ENCODE assay signal across 9 cellular contexts in the genomic region with DNA sequence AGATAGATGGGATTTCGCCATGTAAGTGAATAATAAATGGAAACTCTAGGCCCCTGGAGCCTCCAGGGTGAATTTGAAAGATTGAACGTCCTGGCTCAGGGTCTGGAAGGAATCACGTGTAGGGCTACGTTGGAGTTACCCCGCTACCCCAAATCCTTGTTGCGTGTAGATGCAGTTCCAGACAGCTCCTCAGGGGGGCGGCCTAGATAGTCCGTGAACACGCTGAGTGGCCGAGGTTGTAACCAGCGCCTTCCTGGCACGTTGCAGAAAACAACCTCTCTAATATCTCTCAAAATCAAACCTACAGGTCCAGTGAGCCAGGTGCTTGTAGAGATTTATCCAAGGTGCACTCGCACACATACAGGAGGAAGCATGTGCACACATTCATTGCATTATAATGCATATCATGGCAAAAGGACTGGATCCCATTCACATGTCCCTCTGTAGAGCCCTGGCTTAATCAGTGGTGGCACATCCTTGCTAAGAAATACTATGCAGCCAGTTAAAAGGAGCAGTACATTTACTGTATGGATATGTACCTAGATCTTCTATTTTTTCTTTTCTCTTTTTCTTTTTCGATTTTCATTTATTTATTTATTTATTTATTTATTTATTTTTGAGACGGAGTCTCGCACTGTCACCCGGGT. TPM values are rescaled to one million over a fixed set of nuclear protein-coding genes. Genes with fewer than 3 reads are reported as not detected.
A peak's percentile ranks its signal among the peaks of the same experiment; 100 is the strongest.
DNase-seq lines count a peak whose midpoint lies in the region; ATAC-seq, FAIRE-seq and TF ChIP-seq lines count a peak whose summit lies in the region.
"Had no signal": no experiment of that assay in that cellular context is flagged by ENCODE, and none has a peak within 500 bp of the region (broad histone marks: within the 10 kb centered on the region; RNA-seq: fewer than 3 reads in every experiment).

No MANE protein-coding gene starts in this region.

- H3K4me2 ChIP-seq in HepG2 (ENCODE audit: low read depth, low read length): peak overlapping the region; percentile 70

- H3K27me3 ChIP-seq in MG63 (peaks cover 3% of the 10 kb centered on the region; the same call in 1 of the 2 replicates), HepG2 (ENCODE audit: control insufficient read depth in 1 of 2, insufficient read depth in 2 of 2, low read length in 2 of 2) (no peaks in the 10 kb centered on the region)

- POLR2A ChIA-PET in activated B cell treated with CpG ODN at 0.5 μM for 24 hours (lab: Charles Lee): interaction anchor here (0.7 to 1.0 kb wide), 3 partner anchors 64 to 175 kb away, joined by 3 to 5 read pairs (median 4); no protein-coding TSS in a partner anchor
- POLR2A ChIA-PET in HepG2 (lab: Yijun Ruan, JAX): interaction anchor here (0.9 kb wide), 1 partner anchor 235 kb away, joined by 3 read pairs; a partner anchor contains a TSS

- peaks cover 15% of the 10 kb centered on the region for H3K4me1 Mint-ChIP-seq in activated B cell treated with CpG ODN at 0.5 μM for 24 hours

- peaks cover 3% of the 10 kb centered on the region for H3K36me3 Mint-ChIP-seq in activated B cell treated with CpG ODN at 0.5 μM for 24 hours (ENCODE audit: low read depth)

- H3K27ac Mint-ChIP-seq in activated B cell treated with CpG ODN at 0.5 μM for 24 hours: no peak overlapping the region
- H3K27ac Mint-ChIP-seq: dendritic cell treated with granulocyte-macrophage colony-stimulating factor and Interleukin-4, amounts not matched to agents 40 ng/mL and 50 ng/mL, for 4 days had no signal

- peak; percentile 52; the same call in 1 of the 2 replicates for TF ChIP-seq RAD21 in HepG2 (CRISPR knock-in tag; IDR thresholded peaks at IDR 0.05)

- H3K4me3 ChIP-seq in MG63 (no peak overlapping the region), cardiac fibroblast (replicated peaks in 1 of 2; ENCODE audit: low read depth in 2 of 2, low read length in 2 of 2) (no peak overlapping the region), HepG2 (replicated peaks in 1 of 3; ENCODE audit: insufficient read depth in 1 of 3, low read depth in 2 of 3, low read length in 3 of 3) (peak overlapping the region in 1 of 3 experiments; percentile 21; a peak in 1 of 6 replicates)

- peaks cover 57% of the 10 kb centered on the region for H3K4me1 ChIP-seq in HepG2 (ENCODE audit: insufficient read depth, low read length)

- 40% methylated on average over 9 of the region's 17 CpGs for WGBS in HepG2 (ENCODE audit: low lambda C conversion rate)

- no peak overlapping the region for H3K27ac ChIP-seq in HepG2 (ENCODE audit: extremely low read length, insufficient read depth, low read length)

- DNase-seq in ELF-1 (ENCODE audit: low read depth, low spot score): peak; percentile 79
- peak; percentile 69 for DNase-seq in MG63
- DNase-seq in activated B cell treated with CpG ODN at 0.5 μM for 24 hours: peak; percentile 64
- peak; percentile 75 for DNase-seq in cardiac fibroblast (ENCODE audit: low read depth in 2 of 2)
- peak; percentile 60 for DNase-seq in HepG2 (ENCODE audit: low spot score)
- peak; percentile 64 to 86 (median 75) for DNase-seq in stimulated activated CD4-positive, alpha-beta T cell treated with anti-CD3 and anti-CD28 coated beads, TNF-alpha, amount 100 ng/mL, for 24 hours (ENCODE audit: low read depth in 3 of 3)
- no peak for DNase-seq in DMS153 (lab: John Stamatoyannopoulos, UW)
- DNase-seq in NCI-H1417 treated with DMSO at 0.1 percent for 48 hours (lab: John Stamatoyannopoulos, UW): no peak

- CTCF ChIA-PET in activated B cell treated with CpG ODN at 0.5 μM for 24 hours (lab: Charles Lee): interaction anchor here (1.1 to 1.9 kb wide), 2 partner anchors 60 to 67 kb away, joined by 3 to 8 read pairs; a partner anchor contains a TSS
- CTCF ChIA-PET in HepG2 (lab: Yijun Ruan, JAX; ENCODE audit: low intra/inter-chr PET ratio, low total read pairs): interaction anchor here (1.2 kb wide), 1 partner anchor 67 kb away, joined by 6 read pairs; no protein-coding TSS in a partner anchor

- H3K4me3 Mint-ChIP-seq in activated B cell treated with CpG ODN at 0.5 μM for 24 hours: peak overlapping the region; percentile 46
- H3K4me3 Mint-ChIP-seq: dendritic cell treated with granulocyte-macrophage colony-stimulating factor and Interleukin-4, amounts not matched to agents 40 ng/mL and 50 ng/mL, for 4 days had no signal

- H3K36me3 ChIP-seq in MG63 (peaks cover 17% of the 10 kb centered on the region), HepG2 (replicated peaks in 1 of 2; ENCODE audit: control insufficient read depth in 1 of 2, insufficient read depth in 2 of 2, low read length in 2 of 2) (no peaks in the 10 kb centered on the region)

- no peaks in the 10 kb centered on the region for H3K27me3 Mint-ChIP-seq in activated B cell treated with CpG ODN at 0.5 μM for 24 hours
- H3K27me3 Mint-ChIP-seq: dendritic cell treated with granulocyte-macrophage colony-stimulating factor and Interleukin-4, amounts not matched to agents 40 ng/mL and 50 ng/mL, for 4 days had no signal

- intact Hi-C loops in activated B cell treated with CpG ODN at 0.5 μM for 24 hours (cut with micrococcal nuclease) (loop anchor here (1.0 kb wide), 1 partner anchor 67 kb away; no protein-coding TSS in a partner anchor), HepG2 (cut with micrococcal nuclease; ENCODE audit: unreplicated experiment) (no loop called here)

- peak overlapping the region; percentile 70 for H2AFZ ChIP-seq in HepG2 (ENCODE audit: low read length)

- no peaks in the 10 kb centered on the region for H4K20me1 ChIP-seq in HepG2 (ENCODE audit: insufficient read depth, low read length)

- TF ChIP-seq EP300 in HepG2 (IDR thresholded peaks at IDR 0.05; ENCODE audit: low read depth in 2 of 2, low read length in 2 of 2): no peak
- TF ChIP-seq EP300 in HepG2 (CRISPR knock-in tag; IDR thresholded peaks at IDR 0.05; ENCODE audit: borderline replicate concordance): no peak

- no peak for TF ChIP-seq POLR2A in HepG2 (IDR thresholded peaks at IDR 0.05; ENCODE audit: insufficient read depth in 1 of 2, low read depth in 2 of 2, low read length in 2 of 2)

- peaks cover 18% of the 10 kb centered on the region for H3K79me2 ChIP-seq in HepG2 (ENCODE audit: insufficient read depth, low read length)

- H3K9ac ChIP-seq in HepG2 (ENCODE audit: insufficient read depth, low read depth, low read length): no peak overlapping the region

- no peaks in the 10 kb centered on the region for H3K9me3 Mint-ChIP-seq in activated B cell treated with CpG ODN at 0.5 μM for 24 hours
- H3K9me3 Mint-ChIP-seq: dendritic cell treated with granulocyte-macrophage colony-stimulating factor and Interleukin-4, amounts not matched to agents 40 ng/mL and 50 ng/mL, for 4 days had no signal

- peak; percentile 56 for FAIRE-seq in HepG2 (lab: Jason Lieb, UNC)

- BruUV-seq in HepG2 (replicated peaks; lab: Mats Ljungman, UMichigan): no TSS peak

- TF ChIP-seq CTCF in activated B cell treated with CpG ODN at 0.5 μM for 24 hours (IDR thresholded peaks at IDR 0.05): no peak
- peak; percentile 88 for TF ChIP-seq CTCF in cardiac fibroblast (IDR thresholded peaks at IDR 0.05; ENCODE audit: low read depth, low read length)
- peak; percentile 83 for TF ChIP-seq CTCF in HepG2 (CRISPR knock-in tag; IDR thresholded peaks at IDR 0.05)

- ATAC-seq in activated B cell treated with CpG ODN at 0.5 μM for 24 hours (ENCODE audit: low read depth) (peak; percentile 35), HepG2 (no peak)

- H3K9me3 ChIP-seq in MG63 (no peaks in the 10 kb centered on the region), HepG2 (ENCODE audit: low read length) (no peaks in the 10 kb centered on the region)

- in situ Hi-C loops in HepG2 (cut with HindIII; ENCODE audit: extremely low pct_ligation_motif_present, low pct_unique_long_range_greater_than_20kb): no loop called here

RNA-seq across cellular contexts. Expression of a gene that starts 2.5 kb away (rescaled TPM):
- total RNA-seq in MG63 (2014; rRNA removed; shearing (Covaris generic); ENCODE audit: low replicate concordance): 172 and 247 TPM in 2 replicates
- total RNA-seq in activated B cell treated with CpG ODN at 0.5 μM for 24 hours: 38.9 and 48.0 TPM in 2 replicates
- 72.9 and 75.5 TPM in 2 replicates for total RNA-seq in HepG2 (2016; rRNA removed; fragmentation: Illumina TruSeq; extraction: Trizol)
- total RNA-seq in HepG2 (2016; cell fraction: cytosol; rRNA removed; fragmentation: Illumina TruSeq; extraction: Trizol; ENCODE audit: low read depth): 37.8 and 38.2 TPM in 2 replicates
- total RNA-seq in HepG2 (2016; cell fraction: insoluble cytoplasmic fraction; rRNA removed; fragmentation: Illumina TruSeq; extraction: Trizol): 60.9 and 73.7 TPM in 2 replicates
- 75.5 and 78.9 TPM in 2 replicates for total RNA-seq in HepG2 (2016; cell fraction: membrane; rRNA removed; fragmentation: Illumina TruSeq; extraction: Trizol)
- total RNA-seq in HepG2 (2016; cell fraction: nucleus; rRNA removed; fragmentation: Illumina TruSeq; extraction: Trizol): 35.4 and 45.7 TPM in 2 replicates
- polyA plus RNA-seq in HepG2 (2011; rRNA removed): 56.7 and 72.4 TPM in 2 replicates
- polyA plus RNA-seq in HepG2 (2011; cell fraction: cytosol; rRNA removed): 40.4 and 55.8 TPM in 2 replicates
- 51.5 and 70.2 TPM in 2 replicates for polyA plus RNA-seq in HepG2 (2011; cell fraction: nucleus; rRNA removed)
- 46.5 and 50.3 TPM in 2 replicates for polyA plus RNA-seq in HepG2 (2012)
- polyA plus RNA-seq in HepG2 (2016; cell fraction: cytosol; fragmentation: Illumina TruSeq; extraction: Trizol; ENCODE audit: low read depth): 24.3 and 29.7 TPM in 2 replicates
- 71.7 and 84.0 TPM in 2 replicates for polyA plus RNA-seq in HepG2 (2016; cell fraction: insoluble cytoplasmic fraction; fragmentation: Illumina TruSeq; extraction: Trizol; ENCODE audit: low read depth)
- polyA plus RNA-seq in HepG2 (2016; cell fraction: membrane; fragmentation: Illumina TruSeq; extraction: Trizol; ENCODE audit: low read depth): 56.3 and 60.2 TPM in 2 replicates
- 62.2 and 71.4 TPM in 2 replicates for polyA plus RNA-seq in HepG2 (2016; cell fraction: nucleus; fragmentation: Illumina TruSeq; extraction: Trizol; ENCODE audit: insufficient read depth, low read depth)
- polyA minus RNA-seq in HepG2 (2011; rRNA and poly(A)+ RNA removed; ENCODE audit: low replicate concordance): 113 and 248 TPM in 2 replicates
- 40.0 and 43.1 TPM in 2 replicates for polyA minus RNA-seq in HepG2 (2011; cell fraction: cytosol; rRNA and poly(A)+ RNA removed)
- polyA minus RNA-seq in HepG2 (2011; cell fraction: nucleus; rRNA and poly(A)+ RNA removed): 24.3 and 29.7 TPM in 2 replicates

RNA-seq across cellular contexts. Expression of a gene that starts 11.5 kb away (rescaled TPM):
- total RNA-seq in MG63 (2014; rRNA removed; shearing (Covaris generic); ENCODE audit: low replicate concordance): not detected in 2 replicates
- 0.12 TPM in 1 of 2 replicates, not detected in the other for total RNA-seq in activated B cell treated with CpG ODN at 0.5 μM for 24 hours
- not detected in 2 replicates for total RNA-seq in HepG2 (2016; rRNA removed; fragmentation: Illumina TruSeq; extraction: Trizol)
- total RNA-seq in HepG2 (2016; cell fraction: cytosol; rRNA removed; fragmentation: Illumina TruSeq; extraction: Trizol; ENCODE audit: low read depth): not detected in 2 replicates
- total RNA-seq in HepG2 (2016; cell fraction: insoluble cytoplasmic fraction; rRNA removed; fragmentation: Illumina TruSeq; extraction: Trizol): 0.09 TPM in 1 of 2 replicates, not detected in the other
- not detected in 2 replicates for total RNA-seq in HepG2 (2016; cell fraction: membrane; rRNA removed; fragmentation: Illumina TruSeq; extraction: Trizol)
- not detected in 2 replicates for total RNA-seq in HepG2 (2016; cell fraction: nucleus; rRNA removed; fragmentation: Illumina TruSeq; extraction: Trizol)
- 0.04 TPM in 1 of 2 replicates, not detected in the other for polyA plus RNA-seq in HepG2 (2011; rRNA removed)
- 0.04 TPM in 1 of 2 replicates, not detected in the other for polyA plus RNA-seq in HepG2 (2011; cell fraction: cytosol; rRNA removed)
- polyA plus RNA-seq in HepG2 (2011; cell fraction: nucleus; rRNA removed): not detected in 2 replicates
- polyA plus RNA-seq in HepG2 (2012): not detected in 2 replicates
- not detected in 2 replicates for polyA plus RNA-seq in HepG2 (2016; cell fraction: cytosol; fragmentation: Illumina TruSeq; extraction: Trizol; ENCODE audit: low read depth)
- not detected in 2 replicates for polyA plus RNA-seq in HepG2 (2016; cell fraction: insoluble cytoplasmic fraction; fragmentation: Illumina TruSeq; extraction: Trizol; ENCODE audit: low read depth)
- polyA plus RNA-seq in HepG2 (2016; cell fraction: membrane; fragmentation: Illumina TruSeq; extraction: Trizol; ENCODE audit: low read depth): not detected in 2 replicates
- not detected in 2 replicates for polyA plus RNA-seq in HepG2 (2016; cell fraction: nucleus; fragmentation: Illumina TruSeq; extraction: Trizol; ENCODE audit: insufficient read depth, low read depth)
- polyA minus RNA-seq in HepG2 (2011; rRNA and poly(A)+ RNA removed; ENCODE audit: low replicate concordance): 0.72 TPM in 1 of 2 replicates, not detected in the other
- not detected in 2 replicates for polyA minus RNA-seq in HepG2 (2011; cell fraction: cytosol; rRNA and poly(A)+ RNA removed)
- not detected in 2 replicates for polyA minus RNA-seq in HepG2 (2011; cell fraction: nucleus; rRNA and poly(A)+ RNA removed)

RNA-seq across cellular contexts. Expression of a gene that starts 38.0 kb away (rescaled TPM):
- 16.6 and 27.0 TPM in 2 replicates for total RNA-seq in MG63 (2014; rRNA removed; shearing (Covaris generic); ENCODE audit: low replicate concordance)
- 37.8 and 39.1 TPM in 2 replicates for total RNA-seq in activated B cell treated with CpG ODN at 0.5 μM for 24 hours
- 9.3 and 19.0 TPM in 2 replicates for total RNA-seq in HepG2 (2016; rRNA removed; fragmentation: Illumina TruSeq; extraction: Trizol)
- 20.9 and 26.1 TPM in 2 replicates for total RNA-seq in HepG2 (2016; cell fraction: cytosol; rRNA removed; fragmentation: Illumina TruSeq; extraction: Trizol; ENCODE audit: low read depth)
- 8.3 and 18.7 TPM in 2 replicates for total RNA-seq in HepG2 (2016; cell fraction: insoluble cytoplasmic fraction; rRNA removed; fragmentation: Illumina TruSeq; extraction: Trizol)
- 35.4 and 38.3 TPM in 2 replicates for total RNA-seq in HepG2 (2016; cell fraction: membrane; rRNA removed; fragmentation: Illumina TruSeq; extraction: Trizol)
- 17.2 TPM in 2 replicates for total RNA-seq in HepG2 (2016; cell fraction: nucleus; rRNA removed; fragmentation: Illumina TruSeq; extraction: Trizol)
- polyA plus RNA-seq in HepG2 (2011; rRNA removed): 17.8 and 22.9 TPM in 2 replicates
- 16.1 and 23.3 TPM in 2 replicates for polyA plus RNA-seq in HepG2 (2011; cell fraction: cytosol; rRNA removed)
- polyA plus RNA-seq in HepG2 (2011; cell fraction: nucleus; rRNA removed): 60.1 and 73.0 TPM in 2 replicates
- 16.8 and 18.5 TPM in 2 replicates for polyA plus RNA-seq in HepG2 (2012)
- polyA plus RNA-seq in HepG2 (2016; cell fraction: cytosol; fragmentation: Illumina TruSeq; extraction: Trizol; ENCODE audit: low read depth): 22.2 and 28.5 TPM in 2 replicates
- 11.1 and 14.6 TPM in 2 replicates for polyA plus RNA-seq in HepG2 (2016; cell fraction: insoluble cytoplasmic fraction; fragmentation: Illumina TruSeq; extraction: Trizol; ENCODE audit: low read depth)
- 29.9 and 35.4 TPM in 2 replicates for polyA plus RNA-seq in HepG2 (2016; cell fraction: membrane; fragmentation: Illumina TruSeq; extraction: Trizol; ENCODE audit: low read depth)
- 35.0 and 45.7 TPM in 2 replicates for polyA plus RNA-seq in HepG2 (2016; cell fraction: nucleus; fragmentation: Illumina TruSeq; extraction: Trizol; ENCODE audit: insufficient read depth, low read depth)
- 33.4 and 51.6 TPM in 2 replicates for polyA minus RNA-seq in HepG2 (2011; rRNA and poly(A)+ RNA removed; ENCODE audit: low replicate concordance)
- 18.5 and 22.9 TPM in 2 replicates for polyA minus RNA-seq in HepG2 (2011; cell fraction: cytosol; rRNA and poly(A)+ RNA removed)
- polyA minus RNA-seq in HepG2 (2011; cell fraction: nucleus; rRNA and poly(A)+ RNA removed): 13.3 and 16.9 TPM in 2 replicates

Comparison
In these comparisons a context has a peak if more than half of its experiments do, and no peak if none do; other contexts are left out.
1. DNase-seq: peak in ELF-1 (single experiment), MG63 (single experiment), activated B cell treated with CpG ODN at 0.5 μM for 24 hours (single experiment), cardiac fibroblast (2 of 2), HepG2 (single experiment) and stimulated activated CD4-positive, alpha-beta T cell treated with anti-CD3 and anti-CD28 coated beads, TNF-alpha, amount 100 ng/mL, for 24 hours (3 of 3); none in DMS153 (single experiment) and NCI-H1417 treated with DMSO at 0.1 percent for 48 hours (single experiment).